Comparison of ENCODE assay signal across 1 cellular context in the genomic region with DNA sequence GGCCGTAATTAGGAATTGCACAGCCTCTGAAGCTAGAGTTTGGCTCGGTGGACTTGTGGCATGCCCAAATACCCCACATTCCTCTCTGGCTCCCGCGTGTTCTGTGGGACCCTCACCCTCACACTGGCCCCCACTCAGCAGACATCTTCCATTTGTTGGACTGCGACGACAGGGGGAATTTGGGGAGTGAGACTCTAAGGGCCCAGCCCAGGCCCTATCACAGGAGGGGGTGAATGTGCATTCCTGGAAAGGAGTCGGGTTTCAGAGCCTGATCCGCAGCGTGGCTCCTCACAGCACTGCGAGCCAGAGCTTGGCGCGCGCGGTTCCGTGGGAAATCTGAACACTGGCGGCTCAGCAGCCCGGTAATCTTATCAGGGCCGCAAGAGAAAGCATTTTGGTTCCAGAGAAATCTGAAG.
A peak's percentile ranks its signal among the peaks of the same experiment; 100 is the strongest.
TF ChIP-seq lines count a peak whose summit lies in the region.

No MANE protein-coding gene starts in this region.

TF ChIP-seq in K562, 482 proteins besides CTCF, POLR2A, EP300 and RAD21 (continued from another document and continues in another):
- TF ChIP-seq, protein P1, sequence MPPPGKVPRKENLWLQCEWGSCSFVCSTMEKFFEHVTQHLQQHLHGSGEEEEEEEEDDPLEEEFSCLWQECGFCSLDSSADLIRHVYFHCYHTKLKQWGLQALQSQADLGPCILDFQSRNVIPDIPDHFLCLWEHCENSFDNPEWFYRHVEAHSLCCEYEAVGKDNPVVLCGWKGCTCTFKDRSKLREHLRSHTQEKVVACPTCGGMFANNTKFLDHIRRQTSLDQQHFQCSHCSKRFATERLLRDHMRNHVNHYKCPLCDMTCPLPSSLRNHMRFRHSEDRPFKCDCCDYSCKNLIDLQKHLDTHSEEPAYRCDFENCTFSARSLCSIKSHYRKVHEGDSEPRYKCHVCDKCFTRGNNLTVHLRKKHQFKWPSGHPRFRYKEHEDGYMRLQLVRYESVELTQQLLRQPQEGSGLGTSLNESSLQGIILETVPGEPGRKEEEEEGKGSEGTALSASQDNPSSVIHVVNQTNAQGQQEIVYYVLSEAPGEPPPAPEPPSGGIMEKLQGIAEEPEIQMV (tag; conservative IDR thresholded peaks at IDR 0.05; ENCODE audit: low read depth): no peak
- TF ChIP-seq, protein P2, sequence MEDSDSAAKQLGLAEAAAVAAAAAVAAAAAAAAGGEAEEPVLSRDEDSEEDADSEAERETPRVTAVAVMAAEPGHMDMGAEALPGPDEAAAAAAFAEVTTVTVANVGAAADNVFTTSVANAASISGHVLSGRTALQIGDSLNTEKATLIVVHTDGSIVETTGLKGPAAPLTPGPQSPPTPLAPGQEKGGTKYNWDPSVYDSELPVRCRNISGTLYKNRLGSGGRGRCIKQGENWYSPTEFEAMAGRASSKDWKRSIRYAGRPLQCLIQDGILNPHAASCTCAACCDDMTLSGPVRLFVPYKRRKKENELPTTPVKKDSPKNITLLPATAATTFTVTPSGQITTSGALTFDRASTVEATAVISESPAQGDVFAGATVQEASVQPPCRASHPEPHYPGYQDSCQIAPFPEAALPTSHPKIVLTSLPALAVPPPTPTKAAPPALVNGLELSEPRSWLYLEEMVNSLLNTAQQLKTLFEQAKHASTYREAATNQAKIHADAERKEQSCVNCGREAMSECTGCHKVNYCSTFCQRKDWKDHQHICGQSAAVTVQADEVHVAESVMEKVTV (CRISPR knock-in tag; IDR thresholded peaks at IDR 0.05): no peak
- no peak for TF ChIP-seq TCF7 (IDR thresholded peaks at IDR 0.05; ENCODE audit: borderline replicate concordance)
- TF ChIP-seq BCOR (IDR thresholded peaks at IDR 0.05): no peak
- TF ChIP-seq LCOR (CRISPR knock-in tag; IDR thresholded peaks at IDR 0.05): peak; percentile 46; the same call in 1 of the 2 replicates
- TF ChIP-seq EP400 (IDR thresholded peaks at IDR 0.05): peak; percentile 68; the same call in 1 of the 2 replicates
- TF ChIP-seq, protein P3, sequence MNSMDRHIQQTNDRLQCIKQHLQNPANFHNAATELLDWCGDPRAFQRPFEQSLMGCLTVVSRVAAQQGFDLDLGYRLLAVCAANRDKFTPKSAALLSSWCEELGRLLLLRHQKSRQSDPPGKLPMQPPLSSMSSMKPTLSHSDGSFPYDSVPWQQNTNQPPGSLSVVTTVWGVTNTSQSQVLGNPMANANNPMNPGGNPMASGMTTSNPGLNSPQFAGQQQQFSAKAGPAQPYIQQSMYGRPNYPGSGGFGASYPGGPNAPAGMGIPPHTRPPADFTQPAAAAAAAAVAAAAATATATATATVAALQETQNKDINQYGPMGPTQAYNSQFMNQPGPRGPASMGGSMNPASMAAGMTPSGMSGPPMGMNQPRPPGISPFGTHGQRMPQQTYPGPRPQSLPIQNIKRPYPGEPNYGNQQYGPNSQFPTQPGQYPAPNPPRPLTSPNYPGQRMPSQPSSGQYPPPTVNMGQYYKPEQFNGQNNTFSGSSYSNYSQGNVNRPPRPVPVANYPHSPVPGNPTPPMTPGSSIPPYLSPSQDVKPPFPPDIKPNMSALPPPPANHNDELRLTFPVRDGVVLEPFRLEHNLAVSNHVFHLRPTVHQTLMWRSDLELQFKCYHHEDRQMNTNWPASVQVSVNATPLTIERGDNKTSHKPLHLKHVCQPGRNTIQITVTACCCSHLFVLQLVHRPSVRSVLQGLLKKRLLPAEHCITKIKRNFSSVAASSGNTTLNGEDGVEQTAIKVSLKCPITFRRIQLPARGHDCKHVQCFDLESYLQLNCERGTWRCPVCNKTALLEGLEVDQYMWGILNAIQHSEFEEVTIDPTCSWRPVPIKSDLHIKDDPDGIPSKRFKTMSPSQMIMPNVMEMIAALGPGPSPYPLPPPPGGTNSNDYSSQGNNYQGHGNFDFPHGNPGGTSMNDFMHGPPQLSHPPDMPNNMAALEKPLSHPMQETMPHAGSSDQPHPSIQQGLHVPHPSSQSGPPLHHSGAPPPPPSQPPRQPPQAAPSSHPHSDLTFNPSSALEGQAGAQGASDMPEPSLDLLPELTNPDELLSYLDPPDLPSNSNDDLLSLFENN (IDR thresholded peaks at IDR 0.05; ENCODE audit: low read depth in 2 of 2, low read length in 2 of 2): no peak
- no peak for TF ChIP-seq CBFA2T2 (conservative IDR thresholded peaks at IDR 0.05)
- TF ChIP-seq TEAD4 (IDR thresholded peaks at IDR 0.05; ENCODE audit: low read length): peak; percentile 85
- peak; percentile 84; the same call in 1 of the 2 replicates for TF ChIP-seq TEAD4 (CRISPR knock-in tag; IDR thresholded peaks at IDR 0.05; ENCODE audit: borderline replicate concordance)
- TF ChIP-seq, protein P4, sequence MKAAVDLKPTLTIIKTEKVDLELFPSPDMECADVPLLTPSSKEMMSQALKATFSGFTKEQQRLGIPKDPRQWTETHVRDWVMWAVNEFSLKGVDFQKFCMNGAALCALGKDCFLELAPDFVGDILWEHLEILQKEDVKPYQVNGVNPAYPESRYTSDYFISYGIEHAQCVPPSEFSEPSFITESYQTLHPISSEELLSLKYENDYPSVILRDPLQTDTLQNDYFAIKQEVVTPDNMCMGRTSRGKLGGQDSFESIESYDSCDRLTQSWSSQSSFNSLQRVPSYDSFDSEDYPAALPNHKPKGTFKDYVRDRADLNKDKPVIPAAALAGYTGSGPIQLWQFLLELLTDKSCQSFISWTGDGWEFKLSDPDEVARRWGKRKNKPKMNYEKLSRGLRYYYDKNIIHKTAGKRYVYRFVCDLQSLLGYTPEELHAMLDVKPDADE (conservative IDR thresholded peaks at IDR 0.05; ENCODE audit: control insufficient read depth, low read depth, low read length): no peak
- no peak for TF ChIP-seq POLR2H (tag; IDR thresholded peaks at IDR 0.05; ENCODE audit: low read depth)
- no peak for TF ChIP-seq ADNP (tag; IDR thresholded peaks at IDR 0.05)
- TF ChIP-seq MYNN (IDR thresholded peaks at IDR 0.05): peak; percentile 71; the same call in 1 of the 2 replicates
- no peak for TF ChIP-seq MYNN (CRISPR knock-in tag; IDR thresholded peaks at IDR 0.05)
- TF ChIP-seq, protein P5, sequence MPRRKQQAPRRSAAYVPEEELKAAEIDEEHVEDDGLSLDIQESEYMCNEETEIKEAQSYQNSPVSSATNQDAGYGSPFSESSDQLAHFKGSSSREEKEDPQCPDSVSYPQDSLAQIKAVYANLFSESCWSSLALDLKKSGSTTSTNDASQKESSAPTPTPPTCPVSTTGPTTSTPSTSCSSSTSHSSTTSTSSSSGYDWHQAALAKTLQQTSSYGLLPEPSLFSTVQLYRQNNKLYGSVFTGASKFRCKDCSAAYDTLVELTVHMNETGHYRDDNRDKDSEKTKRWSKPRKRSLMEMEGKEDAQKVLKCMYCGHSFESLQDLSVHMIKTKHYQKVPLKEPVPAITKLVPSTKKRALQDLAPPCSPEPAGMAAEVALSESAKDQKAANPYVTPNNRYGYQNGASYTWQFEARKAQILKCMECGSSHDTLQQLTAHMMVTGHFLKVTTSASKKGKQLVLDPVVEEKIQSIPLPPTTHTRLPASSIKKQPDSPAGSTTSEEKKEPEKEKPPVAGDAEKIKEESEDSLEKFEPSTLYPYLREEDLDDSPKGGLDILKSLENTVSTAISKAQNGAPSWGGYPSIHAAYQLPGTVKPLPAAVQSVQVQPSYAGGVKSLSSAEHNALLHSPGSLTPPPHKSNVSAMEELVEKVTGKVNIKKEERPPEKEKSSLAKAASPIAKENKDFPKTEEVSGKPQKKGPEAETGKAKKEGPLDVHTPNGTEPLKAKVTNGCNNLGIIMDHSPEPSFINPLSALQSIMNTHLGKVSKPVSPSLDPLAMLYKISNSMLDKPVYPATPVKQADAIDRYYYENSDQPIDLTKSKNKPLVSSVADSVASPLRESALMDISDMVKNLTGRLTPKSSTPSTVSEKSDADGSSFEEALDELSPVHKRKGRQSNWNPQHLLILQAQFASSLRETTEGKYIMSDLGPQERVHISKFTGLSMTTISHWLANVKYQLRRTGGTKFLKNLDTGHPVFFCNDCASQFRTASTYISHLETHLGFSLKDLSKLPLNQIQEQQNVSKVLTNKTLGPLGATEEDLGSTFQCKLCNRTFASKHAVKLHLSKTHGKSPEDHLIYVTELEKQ (CRISPR knock-in tag; IDR thresholded peaks at IDR 0.05): no peak
- TF ChIP-seq, protein P6, sequence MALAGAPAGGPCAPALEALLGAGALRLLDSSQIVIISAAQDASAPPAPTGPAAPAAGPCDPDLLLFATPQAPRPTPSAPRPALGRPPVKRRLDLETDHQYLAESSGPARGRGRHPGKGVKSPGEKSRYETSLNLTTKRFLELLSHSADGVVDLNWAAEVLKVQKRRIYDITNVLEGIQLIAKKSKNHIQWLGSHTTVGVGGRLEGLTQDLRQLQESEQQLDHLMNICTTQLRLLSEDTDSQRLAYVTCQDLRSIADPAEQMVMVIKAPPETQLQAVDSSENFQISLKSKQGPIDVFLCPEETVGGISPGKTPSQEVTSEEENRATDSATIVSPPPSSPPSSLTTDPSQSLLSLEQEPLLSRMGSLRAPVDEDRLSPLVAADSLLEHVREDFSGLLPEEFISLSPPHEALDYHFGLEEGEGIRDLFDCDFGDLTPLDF (CRISPR knock-in tag; IDR thresholded peaks at IDR 0.05): no peak
- no peak for TF ChIP-seq ZNF561 (CRISPR knock-in tag; conservative IDR thresholded peaks at IDR 0.05)
- peak; percentile 60 for TF ChIP-seq SUPT5H (IDR thresholded peaks at IDR 0.05)
- no peak for TF ChIP-seq ZNF695 (CRISPR knock-in tag; IDR thresholded peaks at IDR 0.05)
- TF ChIP-seq KAT7 (CRISPR knock-in tag; IDR thresholded peaks at IDR 0.05; ENCODE audit: borderline replicate concordance): no peak
- no peak for TF ChIP-seq FOXK1 (CRISPR knock-in tag; IDR thresholded peaks at IDR 0.05; ENCODE audit: borderline replicate concordance)
- TF ChIP-seq MAFG (tag; conservative IDR thresholded peaks at IDR 0.05): no peak; the same call in 1 of the 2 replicates
- peak; percentile 55 for TF ChIP-seq RBFOX2 (IDR thresholded peaks at IDR 0.05; ENCODE audit: low read depth, low read length)
- TF ChIP-seq, protein P7, sequence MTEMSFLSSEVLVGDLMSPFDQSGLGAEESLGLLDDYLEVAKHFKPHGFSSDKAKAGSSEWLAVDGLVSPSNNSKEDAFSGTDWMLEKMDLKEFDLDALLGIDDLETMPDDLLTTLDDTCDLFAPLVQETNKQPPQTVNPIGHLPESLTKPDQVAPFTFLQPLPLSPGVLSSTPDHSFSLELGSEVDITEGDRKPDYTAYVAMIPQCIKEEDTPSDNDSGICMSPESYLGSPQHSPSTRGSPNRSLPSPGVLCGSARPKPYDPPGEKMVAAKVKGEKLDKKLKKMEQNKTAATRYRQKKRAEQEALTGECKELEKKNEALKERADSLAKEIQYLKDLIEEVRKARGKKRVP (CRISPR knock-in tag; IDR thresholded peaks at IDR 0.05): 0 out of 2 replicates have a peak, but pooled peaks have one; percentile 8
- TF ChIP-seq ARID1B (IDR thresholded peaks at IDR 0.05): peak; percentile 71
- TF ChIP-seq POLR2B (IDR thresholded peaks at IDR 0.05; ENCODE audit: low read depth, partially characterized antibody): peak; percentile 44
- peak; percentile 61 for TF ChIP-seq POLR2G (IDR thresholded peaks at IDR 0.05; ENCODE audit: low read depth, low read length)
- TF ChIP-seq LEF1 (IDR thresholded peaks at IDR 0.05): 0 out of 2 replicates have a peak, but pooled peaks have one; percentile 47
- no peak for TF ChIP-seq ZNF347 (CRISPR knock-in tag; IDR thresholded peaks at IDR 0.05; ENCODE audit: low read depth)
- no peak for TF ChIP-seq PRMT5 (CRISPR knock-in tag; IDR thresholded peaks at IDR 0.05)
- peak; percentile 63 for TF ChIP-seq C11orf30 (IDR thresholded peaks at IDR 0.05; ENCODE audit: low read depth)
- TF ChIP-seq ETV1 (tag; conservative IDR thresholded peaks at IDR 0.05; ENCODE audit: low read depth): no peak
- no peak for TF ChIP-seq ZNF174 (CRISPR knock-in tag; IDR thresholded peaks at IDR 0.05)
- TF ChIP-seq, protein P8, sequence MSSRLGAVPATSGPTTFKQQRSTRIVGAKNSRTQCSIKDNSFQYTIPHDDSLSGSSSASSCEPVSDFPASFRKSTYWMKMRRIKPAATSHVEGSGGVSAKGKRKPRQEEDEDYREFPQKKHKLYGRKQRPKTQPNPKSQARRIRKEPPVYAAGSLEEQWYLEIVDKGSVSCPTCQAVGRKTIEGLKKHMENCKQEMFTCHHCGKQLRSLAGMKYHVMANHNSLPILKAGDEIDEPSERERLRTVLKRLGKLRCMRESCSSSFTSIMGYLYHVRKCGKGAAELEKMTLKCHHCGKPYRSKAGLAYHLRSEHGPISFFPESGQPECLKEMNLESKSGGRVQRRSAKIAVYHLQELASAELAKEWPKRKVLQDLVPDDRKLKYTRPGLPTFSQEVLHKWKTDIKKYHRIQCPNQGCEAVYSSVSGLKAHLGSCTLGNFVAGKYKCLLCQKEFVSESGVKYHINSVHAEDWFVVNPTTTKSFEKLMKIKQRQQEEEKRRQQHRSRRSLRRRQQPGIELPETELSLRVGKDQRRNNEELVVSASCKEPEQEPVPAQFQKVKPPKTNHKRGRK (tag; IDR thresholded peaks at IDR 0.05): no peak
- TF ChIP-seq ZC3H4 (CRISPR knock-in tag; IDR thresholded peaks at IDR 0.05; ENCODE audit: borderline replicate concordance): no peak
- TF ChIP-seq, protein P9, sequence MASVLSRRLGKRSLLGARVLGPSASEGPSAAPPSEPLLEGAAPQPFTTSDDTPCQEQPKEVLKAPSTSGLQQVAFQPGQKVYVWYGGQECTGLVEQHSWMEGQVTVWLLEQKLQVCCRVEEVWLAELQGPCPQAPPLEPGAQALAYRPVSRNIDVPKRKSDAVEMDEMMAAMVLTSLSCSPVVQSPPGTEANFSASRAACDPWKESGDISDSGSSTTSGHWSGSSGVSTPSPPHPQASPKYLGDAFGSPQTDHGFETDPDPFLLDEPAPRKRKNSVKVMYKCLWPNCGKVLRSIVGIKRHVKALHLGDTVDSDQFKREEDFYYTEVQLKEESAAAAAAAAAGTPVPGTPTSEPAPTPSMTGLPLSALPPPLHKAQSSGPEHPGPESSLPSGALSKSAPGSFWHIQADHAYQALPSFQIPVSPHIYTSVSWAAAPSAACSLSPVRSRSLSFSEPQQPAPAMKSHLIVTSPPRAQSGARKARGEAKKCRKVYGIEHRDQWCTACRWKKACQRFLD (CRISPR knock-in tag; IDR thresholded peaks at IDR 0.05): peak; percentile 73; the same call in 1 of the 2 replicates
- no peak for TF ChIP-seq SRSF1 (IDR thresholded peaks at IDR 0.05; ENCODE audit: low read depth, low read length)
- no peak; a peak in 1 of 4 replicates for TF ChIP-seq SIN3A (IDR thresholded peaks at IDR 0.05; ENCODE audit: borderline replicate concordance in 2 of 2, control insufficient read depth in 1 of 2, low read depth in 2 of 2, low read length in 2 of 2)
- TF ChIP-seq CCAR2 (IDR thresholded peaks at IDR 0.05; ENCODE audit: low read depth, low read length): no peak
- TF ChIP-seq WHSC1 (IDR thresholded peaks at IDR 0.05; ENCODE audit: low read length): no peak
- TF ChIP-seq PML (IDR thresholded peaks at IDR 0.05; ENCODE audit: low read length): 0 out of 2 replicates have a peak, but pooled peaks have one; percentile 25
- TF ChIP-seq ZNF140 (CRISPR knock-in tag; IDR thresholded peaks at IDR 0.05): no peak
- no peak for TF ChIP-seq PHF20 (IDR thresholded peaks at IDR 0.05; ENCODE audit: partially characterized antibody)
- TF ChIP-seq ZNF253 (CRISPR knock-in tag; conservative IDR thresholded peaks at IDR 0.05): no peak
- TF ChIP-seq, protein P10, sequence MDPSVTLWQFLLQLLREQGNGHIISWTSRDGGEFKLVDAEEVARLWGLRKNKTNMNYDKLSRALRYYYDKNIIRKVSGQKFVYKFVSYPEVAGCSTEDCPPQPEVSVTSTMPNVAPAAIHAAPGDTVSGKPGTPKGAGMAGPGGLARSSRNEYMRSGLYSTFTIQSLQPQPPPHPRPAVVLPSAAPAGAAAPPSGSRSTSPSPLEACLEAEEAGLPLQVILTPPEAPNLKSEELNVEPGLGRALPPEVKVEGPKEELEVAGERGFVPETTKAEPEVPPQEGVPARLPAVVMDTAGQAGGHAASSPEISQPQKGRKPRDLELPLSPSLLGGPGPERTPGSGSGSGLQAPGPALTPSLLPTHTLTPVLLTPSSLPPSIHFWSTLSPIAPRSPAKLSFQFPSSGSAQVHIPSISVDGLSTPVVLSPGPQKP (CRISPR knock-in tag; IDR thresholded peaks at IDR 0.05): no peak
- TF ChIP-seq FOXJ3 (CRISPR knock-in tag; IDR thresholded peaks at IDR 0.05): no peak
